In the genomic region with DNA sequence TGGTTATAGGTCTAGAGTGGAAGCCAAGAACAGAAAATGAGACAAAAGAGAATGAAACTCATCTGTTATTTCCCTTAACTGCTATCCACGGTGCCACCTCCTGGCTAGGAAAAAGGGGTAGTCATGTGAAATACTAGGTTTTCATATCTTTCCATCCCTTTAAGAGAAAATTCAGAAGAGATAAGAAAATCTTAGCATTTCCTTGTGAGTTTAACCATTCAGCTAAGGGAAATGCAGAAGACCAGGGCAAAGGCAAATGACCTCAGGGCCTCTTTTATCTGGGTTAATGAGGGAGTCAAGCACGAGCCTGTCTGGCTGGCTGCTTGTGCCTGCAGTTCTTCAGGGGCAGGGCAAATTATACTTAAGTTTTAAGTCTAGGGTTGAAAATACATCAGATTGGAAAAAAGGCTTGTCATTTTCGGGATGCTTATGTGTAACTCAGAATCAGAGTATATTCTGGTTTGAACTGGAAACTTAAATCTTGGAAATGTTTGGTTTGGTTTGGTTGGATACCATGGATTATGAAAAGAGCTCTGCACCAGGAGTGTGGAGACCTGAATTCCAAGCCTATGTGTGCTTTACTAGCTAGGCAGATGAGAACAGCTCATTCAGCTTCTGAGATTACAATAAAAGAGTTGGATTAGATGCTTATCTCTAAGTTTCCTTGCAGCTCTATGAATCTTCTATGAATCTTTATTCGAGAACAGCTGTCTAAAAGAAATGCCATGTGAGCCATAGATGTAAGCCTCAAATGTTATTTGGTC, we compare ENCODE assay signal across 11 cellular contexts. TPM values are rescaled to one million over a fixed set of nuclear protein-coding genes. Genes with fewer than 3 reads are reported as not detected.
A peak's percentile ranks its signal among the peaks of the same experiment; 100 is the strongest.
DNase-seq lines count a peak whose midpoint lies in the region; FAIRE-seq and TF ChIP-seq lines count a peak whose summit lies in the region.
"Had no signal": no experiment of that assay in that cellular context is flagged by ENCODE, and none has a peak within 500 bp of the region (broad histone marks: within the 10 kb centered on the region; RNA-seq: fewer than 3 reads in every experiment).

No MANE protein-coding gene starts in this region.

- no peaks in the 10 kb centered on the region for H3K9me3 Mint-ChIP-seq in activated CD4-positive, alpha-beta memory T cell treated with anti-CD3 and anti-CD28 coated beads, Interleukin-2, amount 10 ng/mL, durations not matched to agents 7 days and 5 days

- H3K36me3 Mint-ChIP-seq in activated CD4-positive, alpha-beta memory T cell treated with anti-CD3 and anti-CD28 coated beads, Interleukin-2, amount 10 ng/mL, durations not matched to agents 7 days and 5 days (ENCODE audit: low read depth) = peaks cover 24% of the 10 kb centered on the region

- peak overlapping the region; percentile 47 for H3K27ac Mint-ChIP-seq in activated CD4-positive, alpha-beta memory T cell treated with anti-CD3 and anti-CD28 coated beads, Interleukin-2, amount 10 ng/mL, durations not matched to agents 7 days and 5 days

- no peak for TF ChIP-seq POLR2A in H54 (IDR thresholded peaks at IDR 0.05; ENCODE audit: low read depth, low read length)

- DNase-seq in AG04449 (ENCODE audit: low read depth, low spot score) (no peak), H54 (ENCODE audit: insufficient read length, low spot score) (no peak), right atrium auricular region (ENCODE audit: low spot score) (no peak), cortex of kidney (lab: John Stamatoyannopoulos, UW) (no peak), GF-D8 (lab: John Stamatoyannopoulos, UW) (no peak)
- DNase-seq in activated CD4-positive, alpha-beta memory T cell treated with anti-CD3 and anti-CD28 coated beads, Interleukin-2, amount 10 ng/mL, durations not matched to agents 7 days and 5 days = no peak
- DNase-seq in stimulated activated CD4-positive, alpha-beta T cell treated with anti-CD3 and anti-CD28 coated beads, Interleukin-4, amount 100 ng/mL, for 1 hour = no peak
- no peak for DNase-seq in activated CD4-positive, alpha-beta T cell treated with anti-CD3 and anti-CD28 coated beads, Interleukin-2, amount 50 U/mL, for 4 hours
- DNase-seq: central memory CD4-positive, alpha-beta T cell; NCI-H2029 treated with DMSO at 0.1 percent for 48 hours; right lobe of liver had no signal

- CTCF ChIA-PET in AG04449 (lab: Yijun Ruan, JAX) = interaction anchor here (0.9 to 1.5 kb wide), 4 partner anchors 9 to 149 kb away, joined by 3 to 4 read pairs (median 3); no protein-coding TSS in a partner anchor
- CTCF ChIA-PET in activated CD4-positive, alpha-beta memory T cell treated with anti-CD3 and anti-CD28 coated beads, Interleukin-2, amount 10 ng/mL, durations not matched to agents 7 days and 5 days (lab: Charles Lee) = interaction anchor here (1.1 kb wide), 1 partner anchor 28 kb away, joined by 4 read pairs; no protein-coding TSS in a partner anchor

- H3K4me3 Mint-ChIP-seq in activated CD4-positive, alpha-beta memory T cell treated with anti-CD3 and anti-CD28 coated beads, Interleukin-2, amount 10 ng/mL, durations not matched to agents 7 days and 5 days = peak overlapping the region; percentile 10

- H3K27me3 Mint-ChIP-seq in activated CD4-positive, alpha-beta memory T cell treated with anti-CD3 and anti-CD28 coated beads, Interleukin-2, amount 10 ng/mL, durations not matched to agents 7 days and 5 days = no peaks in the 10 kb centered on the region

- peak overlapping the region; percentile 63 to 75 for H3K27ac ChIP-seq in right atrium auricular region
- H3K27ac ChIP-seq: right lobe of liver had no signal

- H3K4me3 ChIP-seq in AG04449 (ENCODE audit: low read depth, low read length) (no peak overlapping the region), right atrium auricular region (no peak overlapping the region)
- H3K4me3 ChIP-seq: right lobe of liver had no signal

- FAIRE-seq in H54 (lab: Jason Lieb, UNC) = peak; percentile 11

- H3K4me1 Mint-ChIP-seq in activated CD4-positive, alpha-beta memory T cell treated with anti-CD3 and anti-CD28 coated beads, Interleukin-2, amount 10 ng/mL, durations not matched to agents 7 days and 5 days = peaks cover 37% of the 10 kb centered on the region

- H3K27me3 ChIP-seq in right atrium auricular region = no peaks in the 10 kb centered on the region
- H3K27me3 ChIP-seq: right lobe of liver had no signal

- H3K4me1 ChIP-seq in right atrium auricular region = peaks cover 0 to 45% of the 10 kb centered on the region in 2 donors
- H3K4me1 ChIP-seq: right lobe of liver had no signal

- H3K36me3 ChIP-seq in right atrium auricular region = no peaks in the 10 kb centered on the region
- H3K36me3 ChIP-seq: right lobe of liver had no signal

- TF ChIP-seq CTCF in AG04449 (IDR thresholded peaks at IDR 0.05; ENCODE audit: insufficient read depth, low read length, missing control alignments) = peak; percentile 17
- TF ChIP-seq CTCF in right atrium auricular region (IDR thresholded peaks at IDR 0.05) = peak in 1 of 2 donors; percentile 15

- no peaks in the 10 kb centered on the region for H3K9me3 ChIP-seq in right atrium auricular region
- H3K9me3 ChIP-seq: right lobe of liver had no signal

- POLR2A ChIA-PET in AG04449 (lab: Yijun Ruan, JAX) = interaction anchor here (0.6 kb wide), 1 partner anchor 17 kb away, joined by 3 read pairs; no protein-coding TSS in a partner anchor
- POLR2A ChIA-PET in activated CD4-positive, alpha-beta memory T cell treated with anti-CD3 and anti-CD28 coated beads, Interleukin-2, amount 10 ng/mL, durations not matched to agents 7 days and 5 days (lab: Charles Lee) = interaction anchor here (0.7 to 2.1 kb wide), 2 partner anchors 12 to 20 kb away, joined by 3 to 18 read pairs; a partner anchor contains a TSS

RNA-seq across cellular contexts. Expression of a gene that starts 19.9 kb away (rescaled TPM):
- 10 to 100 TPM; 68.8 to 71.7 TPM for total RNA-seq in activated CD4-positive, alpha-beta memory T cell treated with anti-CD3 and anti-CD28 coated beads, Interleukin-2, amount 10 ng/mL, durations not matched to agents 7 days and 5 days
- 100 to 1,000 TPM; 198 to 371 TPM for total RNA-seq in right atrium auricular region
